23 cellular contexts compared by ENCODE assay signal in the genomic region with DNA sequence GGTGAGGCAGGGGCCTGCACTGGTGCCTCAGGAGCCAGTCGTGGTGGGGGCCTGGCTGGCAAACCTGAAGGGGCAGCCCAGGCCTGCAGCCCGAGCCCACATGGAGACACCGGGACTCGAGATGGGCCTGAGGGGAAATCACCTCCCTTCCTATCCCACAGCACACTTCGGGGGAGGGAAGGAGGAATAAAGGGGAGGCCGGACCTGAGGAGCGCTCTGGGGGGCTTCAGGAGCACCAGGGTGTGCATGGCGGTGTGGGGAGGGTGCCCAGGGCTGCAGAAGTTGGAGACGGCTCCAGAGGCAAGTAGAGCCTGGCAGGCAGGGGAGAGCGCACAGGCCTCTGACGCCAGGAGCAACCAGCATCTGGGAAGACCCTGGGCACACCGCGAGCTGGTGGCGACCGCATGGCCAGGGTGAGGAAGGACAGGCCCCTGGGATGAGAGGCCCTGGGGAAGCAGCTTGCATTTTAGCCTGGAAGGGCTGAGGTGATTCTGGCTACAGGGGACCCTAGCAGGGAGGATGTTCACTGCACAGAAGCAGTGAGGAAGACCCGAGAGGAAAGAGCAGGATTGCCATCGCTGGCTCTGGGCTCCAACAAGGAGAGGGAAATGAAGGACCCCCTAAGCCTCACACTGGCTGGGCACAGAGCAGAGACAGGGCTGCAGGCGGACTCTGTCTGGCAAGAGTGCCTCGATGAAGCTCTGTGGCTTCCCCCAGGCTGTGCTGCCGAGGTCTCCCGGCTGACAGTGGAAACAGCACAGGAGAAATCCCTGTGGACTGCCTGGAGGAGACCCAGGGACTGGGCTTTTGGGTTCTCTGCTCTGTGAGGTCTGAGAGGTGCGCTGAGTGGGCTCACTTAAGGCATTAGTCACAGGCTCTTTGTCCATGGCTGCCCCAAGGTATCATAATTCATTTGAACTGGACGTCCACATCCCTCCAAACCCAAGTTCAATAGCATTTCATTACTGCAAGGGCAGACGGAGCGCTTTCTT.
DNase-seq lines count a peak whose midpoint lies in the region; ATAC-seq and TF ChIP-seq lines count a peak whose summit lies in the region.
"Had no signal": no experiment of that assay in that cellular context is flagged by ENCODE, and none has a peak within 500 bp of the region (broad histone marks: within the 10 kb centered on the region; RNA-seq: fewer than 3 reads in every experiment).

No MANE protein-coding gene starts in this region.

- TF ChIP-seq CTCF in coronary artery (IDR thresholded peaks at IDR 0.05) = no peak
- TF ChIP-seq CTCF in vagina (IDR thresholded peaks at IDR 0.05) = no peak
- no peak for TF ChIP-seq CTCF in GM10266 (IDR thresholded peaks at IDR 0.05; ENCODE audit: control insufficient read depth, insufficient read depth, low read depth, missing control alignments)

- no peaks in the 10 kb centered on the region for H3K4me1 ChIP-seq in vagina
- H3K4me1 ChIP-seq: BE2C, breast epithelium, prostate gland had no signal

- no peaks in the 10 kb centered on the region for H3K9me3 ChIP-seq in vagina
- H3K9me3 ChIP-seq: BE2C, breast epithelium, prostate gland had no signal

- H3K36me3 ChIP-seq in vagina = no peaks in the 10 kb centered on the region
- H3K36me3 ChIP-seq: BE2C, breast epithelium, prostate gland had no signal

- H3K4me1 Mint-ChIP-seq in activated T-cell treated with anti-CD3 and anti-CD28 coated beads, Interleukin-2, amount 50 U/mL, for 24 hours (ENCODE audit: low read depth) = no peaks in the 10 kb centered on the region
- no peaks in the 10 kb centered on the region for H3K4me1 Mint-ChIP-seq in activated T-cell treated with anti-CD3 and anti-CD28 coated beads, Interleukin-2, amount 50 U/mL, for 4 hours (ENCODE audit: low read depth)
- H3K4me1 Mint-ChIP-seq: nephron; stimulated activated memory B cell treated with anti-CD40 and anti-IgM and Interleukin-4, amounts not matched to agents 10 μg/mL and 1 μg/mL and 100 μg/mL, for 72 hours had no signal

- peak; percentile 20 for DNase-seq in activated T-cell treated with anti-CD3 and anti-CD28 coated beads, Interleukin-2, amount 50 U/mL, for 24 hours
- no peak for DNase-seq in activated T-cell treated with anti-CD3 and anti-CD28 coated beads, Interleukin-2, amount 50 U/mL, for 4 hours
- DNase-seq in coronary artery (ENCODE audit: low spot score) (peak; percentile 47), mucosa of gallbladder (ENCODE audit: low spot score) (peak; percentile 6), vagina (ENCODE audit: extremely low spot score in 2 of 2) (peak; percentile 60 to 90), NCI-H1105 treated with DMSO at 0.1 percent for 48 hours (lab: John Stamatoyannopoulos, UW) (no peak), GM10266 (ENCODE audit: extremely low spot score) (no peak)
- DNase-seq: activated CD4-positive, alpha-beta T cell treated with anti-CD3 and anti-CD28 coated beads for 4 hours; BE2C; COR-L47; DMS79 treated with DMSO at 0.1 percent for 48 hours; glutamatergic neuron; IMR-90; left cardiac atrium; NCI-H1436 treated with DMSO at 0.1 percent for 48 hours; NCI-H510A; stimulated activated CD4-positive, alpha-beta T cell treated with anti-CD3 and anti-CD28 coated beads, Interleukin-2, amount 100 ng/mL, for 24 hours had no signal

- no peak for TF ChIP-seq POLR2A in vagina (IDR thresholded peaks at IDR 0.05)

- intact Hi-C loops in vagina (cut with DNase I) = no loop called here

- H3K27ac ChIP-seq in coronary artery = no peak overlapping the region
- H3K27ac ChIP-seq in vagina = no peak overlapping the region
- H3K27ac ChIP-seq: breast epithelium, prostate gland had no signal

- no peaks in the 10 kb centered on the region for H3K36me3 Mint-ChIP-seq in activated T-cell treated with anti-CD3 and anti-CD28 coated beads, Interleukin-2, amount 50 U/mL, for 24 hours (ENCODE audit: low read depth)
- H3K36me3 Mint-ChIP-seq in activated T-cell treated with anti-CD3 and anti-CD28 coated beads, Interleukin-2, amount 50 U/mL, for 4 hours (ENCODE audit: insufficient read depth) = no peaks in the 10 kb centered on the region
- H3K36me3 Mint-ChIP-seq: stimulated activated memory B cell treated with anti-CD40 and anti-IgM and Interleukin-4, amounts not matched to agents 10 μg/mL and 1 μg/mL and 100 μg/mL, for 72 hours had no signal

- no peak overlapping the region for H3K27ac Mint-ChIP-seq in activated T-cell treated with anti-CD3 and anti-CD28 coated beads, Interleukin-2, amount 50 U/mL, for 24 hours
- H3K27ac Mint-ChIP-seq: stimulated activated memory B cell treated with anti-CD40 and anti-IgM and Interleukin-4, amounts not matched to agents 10 μg/mL and 1 μg/mL and 100 μg/mL, for 72 hours; T-helper 1 cell treated with Interleukin-12 subunit alpha and Interleukin-12 subunit beta and Interleukin-4 antibody, amounts not matched to agents 30 μg/mL and 1 μg/mL, for 36 hours had no signal

- H3K4me3 Mint-ChIP-seq in activated T-cell treated with anti-CD3 and anti-CD28 coated beads, Interleukin-2, amount 50 U/mL, for 24 hours = no peak overlapping the region
- H3K4me3 Mint-ChIP-seq in activated T-cell treated with anti-CD3 and anti-CD28 coated beads, Interleukin-2, amount 50 U/mL, for 4 hours = no peak overlapping the region
- H3K4me3 Mint-ChIP-seq: stimulated activated memory B cell treated with anti-CD40 and anti-IgM and Interleukin-4, amounts not matched to agents 10 μg/mL and 1 μg/mL and 100 μg/mL, for 72 hours; T-helper 1 cell treated with Interleukin-12 subunit alpha and Interleukin-12 subunit beta and Interleukin-4 antibody, amounts not matched to agents 30 μg/mL and 1 μg/mL, for 36 hours had no signal

- peaks cover 26% of the 10 kb centered on the region for H3K27me3 Mint-ChIP-seq in activated T-cell treated with anti-CD3 and anti-CD28 coated beads, Interleukin-2, amount 50 U/mL, for 24 hours
- peaks cover 20% of the 10 kb centered on the region for H3K27me3 Mint-ChIP-seq in activated T-cell treated with anti-CD3 and anti-CD28 coated beads, Interleukin-2, amount 50 U/mL, for 4 hours (ENCODE audit: low read depth)

- H3K4me3 ChIP-seq in coronary artery = no peak overlapping the region
- H3K4me3 ChIP-seq in vagina = no peak overlapping the region
- H3K4me3 ChIP-seq: prostate gland had no signal

- H3K9me3 Mint-ChIP-seq in activated T-cell treated with anti-CD3 and anti-CD28 coated beads, Interleukin-2, amount 50 U/mL, for 24 hours = no peaks in the 10 kb centered on the region
- no peaks in the 10 kb centered on the region for H3K9me3 Mint-ChIP-seq in activated T-cell treated with anti-CD3 and anti-CD28 coated beads, Interleukin-2, amount 50 U/mL, for 4 hours
- H3K9me3 Mint-ChIP-seq: nephron; T-helper 1 cell treated with Interleukin-12 subunit alpha and Interleukin-12 subunit beta and Interleukin-4 antibody, amounts not matched to agents 30 μg/mL and 1 μg/mL, for 36 hours had no signal

- H3K27me3 ChIP-seq in vagina = no peaks in the 10 kb centered on the region
- H3K27me3 ChIP-seq: BE2C had no signal

- no peak for ATAC-seq in activated T-cell treated with anti-CD3 and anti-CD28 coated beads, Interleukin-2, amount 50 U/mL, for 4 hours
- ATAC-seq in GM18861 (IDR thresholded peaks at IDR 0.05; ENCODE audit: unreplicated experiment) = no peak
- ATAC-seq: left cardiac atrium; stimulated activated memory B cell treated with anti-CD40 and anti-IgM and Interleukin-4, amounts not matched to agents 10 μg/mL and 1 μg/mL and 100 μg/mL, for 72 hours had no signal

Comparison
In these comparisons a context has a peak if more than half of its experiments do, and no peak if none do; other contexts are left out.
1. DNase-seq: peak in activated T-cell treated with anti-CD3 and anti-CD28 coated beads, Interleukin-2, amount 50 U/mL, for 24 hours (single experiment), coronary artery (single experiment), mucosa of gallbladder (single experiment) and vagina (2 of 2); none in activated T-cell treated with anti-CD3 and anti-CD28 coated beads, Interleukin-2, amount 50 U/mL, for 4 hours (single experiment), NCI-H1105 treated with DMSO at 0.1 percent for 48 hours (single experiment) and GM10266 (single experiment).